1 cellular context compared by ENCODE assay signal in the genomic region with DNA sequence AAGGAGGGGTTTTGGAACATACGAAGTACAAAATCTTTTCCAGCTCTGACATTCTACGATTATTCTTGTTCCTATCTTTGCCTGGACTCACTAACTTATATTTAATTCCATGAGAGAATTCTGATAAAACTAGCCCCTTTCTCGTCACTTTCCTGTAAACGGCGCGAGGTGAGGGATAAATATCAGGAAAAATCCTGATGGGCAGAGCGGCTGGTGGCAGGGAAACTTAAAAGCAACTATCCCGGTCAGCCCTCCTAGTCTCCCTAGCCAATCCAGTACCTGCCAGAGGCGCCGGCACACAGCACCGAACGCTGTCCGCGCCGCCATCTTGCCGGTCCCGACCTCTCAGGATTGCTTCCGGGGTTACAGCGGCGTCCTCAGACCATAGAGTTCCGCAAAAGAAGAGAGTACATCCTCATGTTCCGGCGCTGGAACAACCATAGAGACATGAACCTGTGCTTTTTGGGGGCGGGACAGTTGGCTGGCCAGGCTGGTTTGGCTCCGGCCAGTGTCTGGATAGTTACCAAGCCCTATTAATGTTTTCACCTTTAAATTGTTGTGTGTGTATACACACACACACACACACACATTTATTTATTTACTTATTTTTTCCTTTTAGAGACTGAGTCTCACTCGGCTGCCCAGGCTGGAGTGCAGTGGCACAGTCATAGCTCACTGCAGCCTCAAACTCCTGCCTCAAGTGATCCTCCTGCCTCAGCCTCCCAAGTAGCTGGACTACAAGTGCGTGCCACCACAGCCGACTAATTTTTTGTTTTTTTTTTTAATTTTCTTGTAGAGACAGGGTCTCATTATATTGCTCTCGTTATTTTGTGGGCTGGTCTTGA.
TF ChIP-seq lines count a peak whose summit lies in the region.

A gene (minus strand): TSS at position 339 of the 845 bp plus-strand sequence. CDS start 12 bp downstream, at position 327.

TF ChIP-seq in HepG2, 621 proteins besides CTCF, POLR2A, EP300 and RAD21 (continued from another document and continues in another):
- TF ChIP-seq NFIC (IDR thresholded peaks at IDR 0.05; ENCODE audit: low read length): peak; percentile 29; the same call in 1 of the 2 replicates
- TF ChIP-seq POGZ (CRISPR knock-in tag; IDR thresholded peaks at IDR 0.05): peak; percentile 84
- no peak for TF ChIP-seq SYNCRIP (IDR thresholded peaks at IDR 0.05; ENCODE audit: insufficient read depth, low read depth, low read length)
- peak; percentile 48; the same call in 1 of the 2 replicates for TF ChIP-seq HNF4A (CRISPR knock-in tag; IDR thresholded peaks at IDR 0.05)
- no peak for TF ChIP-seq ZFP36L2 (CRISPR knock-in tag; IDR thresholded peaks at IDR 0.05)
- TF ChIP-seq DNMT1 (CRISPR knock-in tag; IDR thresholded peaks at IDR 0.05): no peak
- peak; percentile 98 for TF ChIP-seq ASH2L (IDR thresholded peaks at IDR 0.05; ENCODE audit: insufficient read length, low read depth, low read length)
- TF ChIP-seq, protein P1, sequence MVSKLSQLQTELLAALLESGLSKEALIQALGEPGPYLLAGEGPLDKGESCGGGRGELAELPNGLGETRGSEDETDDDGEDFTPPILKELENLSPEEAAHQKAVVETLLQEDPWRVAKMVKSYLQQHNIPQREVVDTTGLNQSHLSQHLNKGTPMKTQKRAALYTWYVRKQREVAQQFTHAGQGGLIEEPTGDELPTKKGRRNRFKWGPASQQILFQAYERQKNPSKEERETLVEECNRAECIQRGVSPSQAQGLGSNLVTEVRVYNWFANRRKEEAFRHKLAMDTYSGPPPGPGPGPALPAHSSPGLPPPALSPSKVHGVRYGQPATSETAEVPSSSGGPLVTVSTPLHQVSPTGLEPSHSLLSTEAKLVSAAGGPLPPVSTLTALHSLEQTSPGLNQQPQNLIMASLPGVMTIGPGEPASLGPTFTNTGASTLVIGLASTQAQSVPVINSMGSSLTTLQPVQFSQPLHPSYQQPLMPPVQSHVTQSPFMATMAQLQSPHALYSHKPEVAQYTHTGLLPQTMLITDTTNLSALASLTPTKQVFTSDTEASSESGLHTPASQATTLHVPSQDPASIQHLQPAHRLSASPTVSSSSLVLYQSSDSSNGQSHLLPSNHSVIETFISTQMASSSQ (IDR thresholded peaks at IDR 0.05; ENCODE audit: low read depth): peak; percentile 15; the same call in 1 of the 2 replicates
- TF ChIP-seq, protein P1 (CRISPR knock-in tag; IDR thresholded peaks at IDR 0.05; ENCODE audit: borderline replicate concordance): peak; percentile 66; the same call in 1 of the 2 replicates
- TF ChIP-seq ZSCAN20 (CRISPR knock-in tag; IDR thresholded peaks at IDR 0.05; ENCODE audit: borderline replicate concordance): no peak; the same call in 1 of the 2 replicates
- no peak; the same call in 1 of the 2 replicates for TF ChIP-seq ONECUT2 (CRISPR knock-in tag; IDR thresholded peaks at IDR 0.05)
- TF ChIP-seq KDM5A (IDR thresholded peaks at IDR 0.05; ENCODE audit: borderline replicate concordance, low read length): peak; percentile 96
- TF ChIP-seq, protein P2, sequence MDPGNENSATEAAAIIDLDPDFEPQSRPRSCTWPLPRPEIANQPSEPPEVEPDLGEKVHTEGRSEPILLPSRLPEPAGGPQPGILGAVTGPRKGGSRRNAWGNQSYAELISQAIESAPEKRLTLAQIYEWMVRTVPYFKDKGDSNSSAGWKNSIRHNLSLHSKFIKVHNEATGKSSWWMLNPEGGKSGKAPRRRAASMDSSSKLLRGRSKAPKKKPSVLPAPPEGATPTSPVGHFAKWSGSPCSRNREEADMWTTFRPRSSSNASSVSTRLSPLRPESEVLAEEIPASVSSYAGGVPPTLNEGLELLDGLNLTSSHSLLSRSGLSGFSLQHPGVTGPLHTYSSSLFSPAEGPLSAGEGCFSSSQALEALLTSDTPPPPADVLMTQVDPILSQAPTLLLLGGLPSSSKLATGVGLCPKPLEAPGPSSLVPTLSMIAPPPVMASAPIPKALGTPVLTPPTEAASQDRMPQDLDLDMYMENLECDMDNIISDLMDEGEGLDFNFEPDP (CRISPR knock-in tag; conservative IDR thresholded peaks at IDR 0.05): no peak
- 0 out of 2 replicates have a peak, but pooled peaks have one; percentile 14 for TF ChIP-seq ZBTB21 (CRISPR knock-in tag; IDR thresholded peaks at IDR 0.05)
- TF ChIP-seq HDAC6 (IDR thresholded peaks at IDR 0.05; ENCODE audit: low read depth, low read length): no peak
- TF ChIP-seq, protein P3, sequence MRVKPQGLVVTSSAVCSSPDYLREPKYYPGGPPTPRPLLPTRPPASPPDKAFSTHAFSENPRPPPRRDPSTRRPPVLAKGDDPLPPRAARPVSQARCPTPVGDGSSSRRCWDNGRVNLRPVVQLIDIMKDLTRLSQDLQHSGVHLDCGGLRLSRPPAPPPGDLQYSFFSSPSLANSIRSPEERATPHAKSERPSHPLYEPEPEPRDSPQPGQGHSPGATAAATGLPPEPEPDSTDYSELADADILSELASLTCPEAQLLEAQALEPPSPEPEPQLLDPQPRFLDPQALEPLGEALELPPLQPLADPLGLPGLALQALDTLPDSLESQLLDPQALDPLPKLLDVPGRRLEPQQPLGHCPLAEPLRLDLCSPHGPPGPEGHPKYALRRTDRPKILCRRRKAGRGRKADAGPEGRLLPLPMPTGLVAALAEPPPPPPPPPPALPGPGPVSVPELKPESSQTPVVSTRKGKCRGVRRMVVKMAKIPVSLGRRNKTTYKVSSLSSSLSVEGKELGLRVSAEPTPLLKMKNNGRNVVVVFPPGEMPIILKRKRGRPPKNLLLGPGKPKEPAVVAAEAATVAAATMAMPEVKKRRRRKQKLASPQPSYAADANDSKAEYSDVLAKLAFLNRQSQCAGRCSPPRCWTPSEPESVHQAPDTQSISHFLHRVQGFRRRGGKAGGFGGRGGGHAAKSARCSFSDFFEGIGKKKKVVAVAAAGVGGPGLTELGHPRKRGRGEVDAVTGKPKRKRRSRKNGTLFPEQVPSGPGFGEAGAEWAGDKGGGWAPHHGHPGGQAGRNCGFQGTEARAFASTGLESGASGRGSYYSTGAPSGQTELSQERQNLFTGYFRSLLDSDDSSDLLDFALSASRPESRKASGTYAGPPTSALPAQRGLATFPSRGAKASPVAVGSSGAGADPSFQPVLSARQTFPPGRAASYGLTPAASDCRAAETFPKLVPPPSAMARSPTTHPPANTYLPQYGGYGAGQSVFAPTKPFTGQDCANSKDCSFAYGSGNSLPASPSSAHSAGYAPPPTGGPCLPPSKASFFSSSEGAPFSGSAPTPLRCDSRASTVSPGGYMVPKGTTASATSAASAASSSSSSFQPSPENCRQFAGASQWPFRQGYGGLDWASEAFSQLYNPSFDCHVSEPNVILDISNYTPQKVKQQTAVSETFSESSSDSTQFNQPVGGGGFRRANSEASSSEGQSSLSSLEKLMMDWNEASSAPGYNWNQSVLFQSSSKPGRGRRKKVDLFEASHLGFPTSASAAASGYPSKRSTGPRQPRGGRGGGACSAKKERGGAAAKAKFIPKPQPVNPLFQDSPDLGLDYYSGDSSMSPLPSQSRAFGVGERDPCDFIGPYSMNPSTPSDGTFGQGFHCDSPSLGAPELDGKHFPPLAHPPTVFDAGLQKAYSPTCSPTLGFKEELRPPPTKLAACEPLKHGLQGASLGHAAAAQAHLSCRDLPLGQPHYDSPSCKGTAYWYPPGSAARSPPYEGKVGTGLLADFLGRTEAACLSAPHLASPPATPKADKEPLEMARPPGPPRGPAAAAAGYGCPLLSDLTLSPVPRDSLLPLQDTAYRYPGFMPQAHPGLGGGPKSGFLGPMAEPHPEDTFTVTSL (CRISPR knock-in tag; IDR thresholded peaks at IDR 0.05; ENCODE audit: borderline replicate concordance): no peak; the same call in 1 of the 2 replicates
- TF ChIP-seq ZNF816 (CRISPR knock-in tag; IDR thresholded peaks at IDR 0.05; ENCODE audit: borderline replicate concordance): no peak; the same call in 1 of the 2 replicates
- TF ChIP-seq, protein P4, sequence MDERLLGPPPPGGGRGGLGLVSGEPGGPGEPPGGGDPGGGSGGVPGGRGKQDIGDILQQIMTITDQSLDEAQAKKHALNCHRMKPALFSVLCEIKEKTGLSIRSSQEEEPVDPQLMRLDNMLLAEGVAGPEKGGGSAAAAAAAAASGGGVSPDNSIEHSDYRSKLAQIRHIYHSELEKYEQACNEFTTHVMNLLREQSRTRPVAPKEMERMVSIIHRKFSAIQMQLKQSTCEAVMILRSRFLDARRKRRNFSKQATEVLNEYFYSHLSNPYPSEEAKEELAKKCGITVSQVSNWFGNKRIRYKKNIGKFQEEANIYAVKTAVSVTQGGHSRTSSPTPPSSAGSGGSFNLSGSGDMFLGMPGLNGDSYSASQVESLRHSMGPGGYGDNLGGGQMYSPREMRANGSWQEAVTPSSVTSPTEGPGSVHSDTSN (CRISPR knock-in tag; IDR thresholded peaks at IDR 0.05): no peak
- no peak for TF ChIP-seq PTBP1 (IDR thresholded peaks at IDR 0.05; ENCODE audit: low read depth, low read length, poor library complexity, severe bottlenecking)
- TF ChIP-seq, protein P5, sequence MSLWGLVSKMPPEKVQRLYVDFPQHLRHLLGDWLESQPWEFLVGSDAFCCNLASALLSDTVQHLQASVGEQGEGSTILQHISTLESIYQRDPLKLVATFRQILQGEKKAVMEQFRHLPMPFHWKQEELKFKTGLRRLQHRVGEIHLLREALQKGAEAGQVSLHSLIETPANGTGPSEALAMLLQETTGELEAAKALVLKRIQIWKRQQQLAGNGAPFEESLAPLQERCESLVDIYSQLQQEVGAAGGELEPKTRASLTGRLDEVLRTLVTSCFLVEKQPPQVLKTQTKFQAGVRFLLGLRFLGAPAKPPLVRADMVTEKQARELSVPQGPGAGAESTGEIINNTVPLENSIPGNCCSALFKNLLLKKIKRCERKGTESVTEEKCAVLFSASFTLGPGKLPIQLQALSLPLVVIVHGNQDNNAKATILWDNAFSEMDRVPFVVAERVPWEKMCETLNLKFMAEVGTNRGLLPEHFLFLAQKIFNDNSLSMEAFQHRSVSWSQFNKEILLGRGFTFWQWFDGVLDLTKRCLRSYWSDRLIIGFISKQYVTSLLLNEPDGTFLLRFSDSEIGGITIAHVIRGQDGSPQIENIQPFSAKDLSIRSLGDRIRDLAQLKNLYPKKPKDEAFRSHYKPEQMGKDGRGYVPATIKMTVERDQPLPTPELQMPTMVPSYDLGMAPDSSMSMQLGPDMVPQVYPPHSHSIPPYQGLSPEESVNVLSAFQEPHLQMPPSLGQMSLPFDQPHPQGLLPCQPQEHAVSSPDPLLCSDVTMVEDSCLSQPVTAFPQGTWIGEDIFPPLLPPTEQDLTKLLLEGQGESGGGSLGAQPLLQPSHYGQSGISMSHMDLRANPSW (CRISPR knock-in tag; IDR thresholded peaks at IDR 0.05; ENCODE audit: borderline replicate concordance): no peak
- no peak for TF ChIP-seq NFE2L1 (CRISPR knock-in tag; IDR thresholded peaks at IDR 0.05; ENCODE audit: borderline replicate concordance)
- TF ChIP-seq GABPB1 (CRISPR knock-in tag; IDR thresholded peaks at IDR 0.05): peak; percentile 100
- peak; percentile 90; the same call in 1 of the 2 replicates for TF ChIP-seq MIER3 (CRISPR knock-in tag; IDR thresholded peaks at IDR 0.05; ENCODE audit: borderline replicate concordance)
- TF ChIP-seq ZNF678 (CRISPR knock-in tag; IDR thresholded peaks at IDR 0.05): no peak
- no peak for TF ChIP-seq KLF15 (CRISPR knock-in tag; IDR thresholded peaks at IDR 0.05; ENCODE audit: borderline replicate concordance)
- TF ChIP-seq RBAK (CRISPR knock-in tag; IDR thresholded peaks at IDR 0.05): no peak
- no peak for TF ChIP-seq ZNF136 (CRISPR knock-in tag; IDR thresholded peaks at IDR 0.05; ENCODE audit: low read depth)
- TF ChIP-seq, protein P6, sequence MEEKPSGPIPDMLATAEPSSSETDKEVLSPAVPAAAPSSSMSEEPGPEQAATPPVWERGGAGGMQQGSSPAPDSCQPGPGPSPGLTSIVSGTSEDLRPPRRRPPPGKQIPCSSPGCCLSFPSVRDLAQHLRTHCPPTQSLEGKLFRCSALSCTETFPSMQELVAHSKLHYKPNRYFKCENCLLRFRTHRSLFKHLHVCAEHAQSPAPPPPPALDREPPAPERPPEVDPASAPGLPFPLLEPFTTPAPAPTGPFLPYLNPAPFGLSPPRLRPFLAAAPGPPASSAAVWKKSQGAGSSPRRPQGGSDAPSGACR (CRISPR knock-in tag; IDR thresholded peaks at IDR 0.05): peak; percentile 79
- no peak; the same call in 1 of the 2 replicates for TF ChIP-seq TP53 (CRISPR knock-in tag; conservative IDR thresholded peaks at IDR 0.05)
- peak; percentile 35; the same call in 1 of the 2 replicates for TF ChIP-seq KDM1A (CRISPR knock-in tag; IDR thresholded peaks at IDR 0.05)
- no peak for TF ChIP-seq ARNT (IDR thresholded peaks at IDR 0.05)
- TF ChIP-seq TSC22D2 (CRISPR knock-in tag; IDR thresholded peaks at IDR 0.05; ENCODE audit: borderline replicate concordance): no peak
- peak; percentile 72; the same call in 1 of the 2 replicates for TF ChIP-seq RXRA (CRISPR knock-in tag; IDR thresholded peaks at IDR 0.05)
- TF ChIP-seq, protein P7, sequence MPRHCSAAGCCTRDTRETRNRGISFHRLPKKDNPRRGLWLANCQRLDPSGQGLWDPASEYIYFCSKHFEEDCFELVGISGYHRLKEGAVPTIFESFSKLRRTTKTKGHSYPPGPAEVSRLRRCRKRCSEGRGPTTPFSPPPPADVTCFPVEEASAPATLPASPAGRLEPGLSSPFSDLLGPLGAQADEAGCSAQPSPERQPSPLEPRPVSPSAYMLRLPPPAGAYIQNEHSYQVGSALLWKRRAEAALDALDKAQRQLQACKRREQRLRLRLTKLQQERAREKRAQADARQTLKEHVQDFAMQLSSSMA (CRISPR knock-in tag; IDR thresholded peaks at IDR 0.05): no peak
- TF ChIP-seq RFX5 (IDR thresholded peaks at IDR 0.05; ENCODE audit: low read depth, low read length): no peak
- TF ChIP-seq, protein P8, sequence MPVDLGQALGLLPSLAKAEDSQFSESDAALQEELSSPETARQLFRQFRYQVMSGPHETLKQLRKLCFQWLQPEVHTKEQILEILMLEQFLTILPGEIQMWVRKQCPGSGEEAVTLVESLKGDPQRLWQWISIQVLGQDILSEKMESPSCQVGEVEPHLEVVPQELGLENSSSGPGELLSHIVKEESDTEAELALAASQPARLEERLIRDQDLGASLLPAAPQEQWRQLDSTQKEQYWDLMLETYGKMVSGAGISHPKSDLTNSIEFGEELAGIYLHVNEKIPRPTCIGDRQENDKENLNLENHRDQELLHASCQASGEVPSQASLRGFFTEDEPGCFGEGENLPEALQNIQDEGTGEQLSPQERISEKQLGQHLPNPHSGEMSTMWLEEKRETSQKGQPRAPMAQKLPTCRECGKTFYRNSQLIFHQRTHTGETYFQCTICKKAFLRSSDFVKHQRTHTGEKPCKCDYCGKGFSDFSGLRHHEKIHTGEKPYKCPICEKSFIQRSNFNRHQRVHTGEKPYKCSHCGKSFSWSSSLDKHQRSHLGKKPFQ (CRISPR knock-in tag; IDR thresholded peaks at IDR 0.05; ENCODE audit: insufficient replicate concordance): no peak
- TF ChIP-seq ERF (CRISPR knock-in tag; IDR thresholded peaks at IDR 0.05): peak; percentile 94
- peak; percentile 86 for TF ChIP-seq SPEN (CRISPR knock-in tag; IDR thresholded peaks at IDR 0.05; ENCODE audit: low read depth)
